Comparison of ENCODE assay signal across 24 cellular contexts in the genomic region with DNA sequence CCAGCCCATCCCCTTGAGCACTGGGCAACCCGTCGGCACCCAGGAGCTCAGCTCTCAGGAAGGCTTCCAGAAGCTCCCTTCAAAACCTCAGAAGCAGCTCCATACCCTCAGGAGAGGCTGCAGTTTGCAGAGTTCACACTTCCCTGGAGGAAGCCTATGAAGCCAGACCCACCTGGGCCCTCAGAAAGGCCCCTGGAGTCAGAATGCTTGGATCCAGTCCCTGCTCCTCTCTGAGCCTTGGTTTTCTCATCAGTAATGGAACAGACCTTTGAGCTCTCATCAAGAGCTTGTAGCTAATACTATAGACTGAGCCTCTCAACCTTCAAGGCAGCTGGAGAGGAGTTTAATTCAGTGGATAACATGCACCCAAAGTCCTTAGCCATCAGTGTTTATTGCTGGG.
A peak's percentile ranks its signal among the peaks of the same experiment; 100 is the strongest.
DNase-seq lines count a peak whose midpoint lies in the region; ATAC-seq and TF ChIP-seq lines count a peak whose summit lies in the region.
"Had no signal": no experiment of that assay in that cellular context is flagged by ENCODE, and none has a peak within 500 bp of the region (broad histone marks: within the 10 kb centered on the region; RNA-seq: fewer than 3 reads in every experiment).

No MANE protein-coding gene starts in this region.

- no peak overlapping the region for H3K9ac ChIP-seq in HCT116 (ENCODE audit: low read length)

- no peak for TF ChIP-seq POLR2A in HCT116 (IDR thresholded peaks at IDR 0.05; ENCODE audit: borderline replicate concordance, extremely low read depth, insufficient read depth, insufficient read length)

- DNase-seq in activated CD4-positive, alpha-beta memory T cell treated with anti-CD3 and anti-CD28 coated beads, Interleukin-2, amount 10 ng/mL, durations not matched to agents 7 days and 5 days = no peak
- DNase-seq in activated CD4-positive, alpha-beta memory T cell treated with anti-CD3 and anti-CD28 coated beads for 36 hours = no peak
- DNase-seq in HCT116 (ENCODE audit: low read depth, low spot score) = no peak
- DNase-seq in RWPE2 (ENCODE audit: low spot score) = no peak
- DNase-seq in osteocyte (ENCODE audit: extremely low spot score, unreplicated experiment) = no peak
- DNase-seq in AML-193 (lab: John Stamatoyannopoulos, UW) = no peak
- DNase-seq in nephron progenitor cell = no peak
- DNase-seq: 8988T; activated CD4-positive, alpha-beta T cell treated with anti-CD3 and anti-CD28 coated beads for 1 hour; activated naive CD4-positive, alpha-beta T cell treated with anti-CD3 and anti-CD28 coated beads, Interleukin-2, amount 50 U/mL, for 16 hours; BE2C; dermis blood vessel endothelial cell; glutamatergic neuron; GM23248; KG1; MV-4-11; naive thymus-derived CD8-positive, alpha-beta T cell; NCI-H1694; pancreas; right cardiac atrium; stimulated activated CD4-positive, alpha-beta T cell treated with anti-CD3 and anti-CD28 coated beads, Interleukin-15, amount 100 ng/mL, for 24 hours; upper lobe of right lung had no signal

- H3K4me3 Mint-ChIP-seq in activated CD4-positive, alpha-beta memory T cell treated with anti-CD3 and anti-CD28 coated beads, Interleukin-2, amount 10 ng/mL, durations not matched to agents 7 days and 5 days = no peak overlapping the region
- H3K4me3 Mint-ChIP-seq in activated CD4-positive, alpha-beta memory T cell treated with anti-CD3 and anti-CD28 coated beads for 36 hours = no peak overlapping the region
- H3K4me3 Mint-ChIP-seq in osteocyte (ENCODE audit: unreplicated experiment) (no peak overlapping the region), nephron progenitor cell (no peak overlapping the region)
- H3K4me3 Mint-ChIP-seq: naive thymus-derived CD8-positive, alpha-beta T cell had no signal

- CTCF ChIA-PET in activated CD4-positive, alpha-beta memory T cell treated with anti-CD3 and anti-CD28 coated beads, Interleukin-2, amount 10 ng/mL, durations not matched to agents 7 days and 5 days (lab: Charles Lee) = interaction anchor here (1.2 kb wide), 2 partner anchors 148 to 166 kb away, joined by 3 to 4 read pairs; a partner anchor contains a TSS
- CTCF ChIA-PET in activated CD4-positive, alpha-beta memory T cell treated with anti-CD3 and anti-CD28 coated beads for 36 hours (lab: Charles Lee) = no interaction called here
- CTCF ChIA-PET in HCT116 (lab: Charles Lee) = interaction anchor here (1.4 kb wide), 1 partner anchor 166 kb away, joined by 7 read pairs; a partner anchor contains a TSS

- TF ChIP-seq CTCF in HCT116 (IDR thresholded peaks at IDR 0.05 in 2 of 3, conservative IDR thresholded peaks at IDR 0.05 in 1 of 3; ENCODE audit: borderline replicate concordance in 1 of 3, insufficient read depth in 1 of 3, low read depth in 2 of 3, low read length in 2 of 3) (no peak), RWPE2 (IDR thresholded peaks at IDR 0.05; ENCODE audit: poor library complexity, severe bottlenecking) (no peak), osteocyte (IDR thresholded peaks at IDR 0.05) (no peak), nephron progenitor cell (IDR thresholded peaks at IDR 0.05) (no peak)

- H3K27me3 ChIP-seq in HCT116 (ENCODE audit: insufficient read depth, low read length) (no peaks in the 10 kb centered on the region), RWPE2 (ENCODE audit: insufficient read depth, poor library complexity, severe bottlenecking) (no peaks in the 10 kb centered on the region)
- H3K27me3 ChIP-seq: BE2C, cardiac muscle cell, pancreas, upper lobe of right lung had no signal

- RAD21 ChIA-PET in HCT116 (lab: Charles Lee; ENCODE audit: low non-redundant PET in 1 of 2, low total read pairs in 2 of 2, uncharacterized antibody in 2 of 2, unreplicated experiment in 2 of 2) = no interaction called here

- H4K20me1 ChIP-seq in HCT116 (ENCODE audit: insufficient read depth) = no peaks in the 10 kb centered on the region

- POLR2A ChIA-PET in activated CD4-positive, alpha-beta memory T cell treated with anti-CD3 and anti-CD28 coated beads, Interleukin-2, amount 10 ng/mL, durations not matched to agents 7 days and 5 days (lab: Charles Lee) = interaction anchor here (6.4 kb wide), 1 partner anchor 10 kb away, joined by 33 read pairs; no protein-coding TSS in a partner anchor
- POLR2A ChIA-PET in activated CD4-positive, alpha-beta memory T cell treated with anti-CD3 and anti-CD28 coated beads for 36 hours (lab: Charles Lee) = no interaction called here
- POLR2A ChIA-PET in HCT116 (lab: Charles Lee) = interaction anchor here (1.9 kb wide), 1 partner anchor 18 kb away, joined by 6 read pairs; no protein-coding TSS in a partner anchor

- H3K9me3 Mint-ChIP-seq in activated CD4-positive, alpha-beta memory T cell treated with anti-CD3 and anti-CD28 coated beads, Interleukin-2, amount 10 ng/mL, durations not matched to agents 7 days and 5 days = no peaks in the 10 kb centered on the region
- H3K9me3 Mint-ChIP-seq in activated CD4-positive, alpha-beta memory T cell treated with anti-CD3 and anti-CD28 coated beads for 36 hours = no peaks in the 10 kb centered on the region
- H3K9me3 Mint-ChIP-seq in osteocyte (ENCODE audit: unreplicated experiment) (peaks cover 5% of the 10 kb centered on the region), nephron progenitor cell (peaks cover 4% of the 10 kb centered on the region)

- BruUV-seq in HCT116 (replicated peaks; lab: Mats Ljungman, UMichigan) = no TSS peak

- H3K9me2 ChIP-seq in HCT116 (ENCODE audit: insufficient read depth) = no peaks in the 10 kb centered on the region

- H3K4me1 ChIP-seq in HCT116 (ENCODE audit: control insufficient read depth in 1 of 2, insufficient read depth in 2 of 2, low read length in 2 of 2) (peaks cover 59 to 64% of the 10 kb centered on the region in 2 experiments), RWPE2 (ENCODE audit: insufficient read depth, poor library complexity, severe bottlenecking) (peaks cover 31% of the 10 kb centered on the region)
- H3K4me1 ChIP-seq: BE2C had no signal

- peaks cover 66% of the 10 kb centered on the region for H3K4me1 Mint-ChIP-seq in activated CD4-positive, alpha-beta memory T cell treated with anti-CD3 and anti-CD28 coated beads, Interleukin-2, amount 10 ng/mL, durations not matched to agents 7 days and 5 days
- H3K4me1 Mint-ChIP-seq in activated CD4-positive, alpha-beta memory T cell treated with anti-CD3 and anti-CD28 coated beads for 36 hours (ENCODE audit: low read depth) = peaks cover 17% of the 10 kb centered on the region
- H3K4me1 Mint-ChIP-seq in osteocyte (ENCODE audit: unreplicated experiment) (peaks cover 44% of the 10 kb centered on the region), nephron progenitor cell (peaks cover 16% of the 10 kb centered on the region)

- H3K36me3 Mint-ChIP-seq in activated CD4-positive, alpha-beta memory T cell treated with anti-CD3 and anti-CD28 coated beads, Interleukin-2, amount 10 ng/mL, durations not matched to agents 7 days and 5 days (ENCODE audit: low read depth) = peaks cover 3% of the 10 kb centered on the region
- H3K36me3 Mint-ChIP-seq in activated CD4-positive, alpha-beta memory T cell treated with anti-CD3 and anti-CD28 coated beads for 36 hours = no peaks in the 10 kb centered on the region
- H3K36me3 Mint-ChIP-seq in osteocyte (ENCODE audit: unreplicated experiment) = no peaks in the 10 kb centered on the region
- H3K36me3 Mint-ChIP-seq in nephron progenitor cell (ENCODE audit: low read depth) = no peaks in the 10 kb centered on the region
- H3K36me3 Mint-ChIP-seq: naive thymus-derived CD8-positive, alpha-beta T cell had no signal

- H3K4me2 ChIP-seq in HCT116 (ENCODE audit: low read length) = peak overlapping the region; percentile 81

- H2AFZ ChIP-seq in HCT116 (ENCODE audit: low read depth, low read length, poor library complexity, severe bottlenecking) = no peak overlapping the region
- H2AFZ ChIP-seq: GM23248 had no signal

- H3K9me3 ChIP-seq in HCT116 (ENCODE audit: control insufficient read depth in 1 of 2, insufficient read depth in 1 of 2, low read depth in 1 of 2, low read length in 2 of 2) = no peaks in the 10 kb centered on the region
- no peaks in the 10 kb centered on the region for H3K9me3 ChIP-seq in RWPE2 (ENCODE audit: severe bottlenecking)
- H3K9me3 ChIP-seq: BE2C, pancreas, upper lobe of right lung had no signal

- no peak for TF ChIP-seq RAD21 in HCT116 (IDR thresholded peaks at IDR 0.05; ENCODE audit: low read depth)

- H3K79me2 ChIP-seq in HCT116 (ENCODE audit: insufficient read depth, low read length) = no peaks in the 10 kb centered on the region

- intact Hi-C loops in activated CD4-positive, alpha-beta memory T cell treated with anti-CD3 and anti-CD28 coated beads for 36 hours (cut with micrococcal nuclease) = no loop called here
- intact Hi-C loops in HCT116 (cut with micrococcal nuclease) = no loop called here

- H3K36me3 ChIP-seq in HCT116 (ENCODE audit: control insufficient read depth in 1 of 2, insufficient read depth in 2 of 2, low read length in 2 of 2) = no peaks in the 10 kb centered on the region
- H3K36me3 ChIP-seq in RWPE2 (ENCODE audit: low read depth) = no peaks in the 10 kb centered on the region
- H3K36me3 ChIP-seq: BE2C, cardiac muscle cell, pancreas, upper lobe of right lung had no signal

- ATAC-seq in HCT116 = no peak
- no peak for ATAC-seq in RWPE2 (ENCODE audit: low read depth)
- ATAC-seq in SK-N-SH treated with all-trans-retinoic acid at 6 μM for 48 hours = no peak
- ATAC-seq: naive thymus-derived CD8-positive, alpha-beta T cell; pancreas; right cardiac atrium; upper lobe of right lung had no signal

- H3K4me3 ChIP-seq in HCT116 (replicated peaks in 1 of 2; ENCODE audit: low read depth in 1 of 2, low read length in 2 of 2) (no peak overlapping the region), RWPE2 (ENCODE audit: severe bottlenecking) (no peak overlapping the region)
- H3K4me3 ChIP-seq: cardiac muscle cell, GM23248, pancreas, upper lobe of right lung had no signal

- peak overlapping the region; percentile 38 for H3K27ac Mint-ChIP-seq in activated CD4-positive, alpha-beta memory T cell treated with anti-CD3 and anti-CD28 coated beads, Interleukin-2, amount 10 ng/mL, durations not matched to agents 7 days and 5 days
- no peak overlapping the region for H3K27ac Mint-ChIP-seq in activated CD4-positive, alpha-beta memory T cell treated with anti-CD3 and anti-CD28 coated beads for 36 hours
- H3K27ac Mint-ChIP-seq in osteocyte (ENCODE audit: unreplicated experiment) = peak overlapping the region; percentile 95
- no peak overlapping the region for H3K27ac Mint-ChIP-seq in nephron progenitor cell

- H3K27me3 Mint-ChIP-seq in activated CD4-positive, alpha-beta memory T cell treated with anti-CD3 and anti-CD28 coated beads, Interleukin-2, amount 10 ng/mL, durations not matched to agents 7 days and 5 days = peaks cover 1% of the 10 kb centered on the region
- no peaks in the 10 kb centered on the region for H3K27me3 Mint-ChIP-seq in activated CD4-positive, alpha-beta memory T cell treated with anti-CD3 and anti-CD28 coated beads for 36 hours
- no peaks in the 10 kb centered on the region for H3K27me3 Mint-ChIP-seq in osteocyte (ENCODE audit: unreplicated experiment)
- peaks cover 3% of the 10 kb centered on the region for H3K27me3 Mint-ChIP-seq in nephron progenitor cell (ENCODE audit: low read depth, poor library complexity)
- H3K27me3 Mint-ChIP-seq: naive thymus-derived CD8-positive, alpha-beta T cell had no signal

- H3K27ac ChIP-seq in HCT116 (ENCODE audit: low read depth, low read length) (no peak overlapping the region; the same call in 1 of the 2 replicates), RWPE2 (ENCODE audit: poor library complexity, severe bottlenecking) (peak overlapping the region; percentile 69)
- H3K27ac ChIP-seq: cardiac muscle cell, GM23248, pancreas, upper lobe of right lung had no signal

Comparison
In these comparisons a context has a peak if more than half of its experiments do, and no peak if none do; other contexts are left out.
1. H3K27ac Mint-ChIP-seq: peak in activated CD4-positive, alpha-beta memory T cell treated with anti-CD3 and anti-CD28 coated beads, Interleukin-2, amount 10 ng/mL, durations not matched to agents 7 days and 5 days (single experiment) and osteocyte (single experiment); none in activated CD4-positive, alpha-beta memory T cell treated with anti-CD3 and anti-CD28 coated beads for 36 hours (single experiment) and nephron progenitor cell (single experiment).